Comparison of ENCODE assay signal across 8 cellular contexts in genomic region chr6:70369332-70369950, GRCh38. TPM values are rescaled to one million over a fixed set of nuclear protein-coding genes. Genes with fewer than 3 reads are reported as not detected.
A peak's percentile ranks its signal among the peaks of the same experiment; 100 is the strongest.
DNase-seq lines count a peak whose midpoint lies in the region; ATAC-seq and TF ChIP-seq lines count a peak whose summit lies in the region.

No MANE protein-coding gene starts in this region.

- TF ChIP-seq CTCF in KMS-11 (conservative IDR thresholded peaks at IDR 0.05; ENCODE audit: low read depth, low read length) (peak; percentile 79), gastroesophageal sphincter (IDR thresholded peaks at IDR 0.05) (peak; percentile 67 to 88 (median 78)), parathyroid adenoma (IDR thresholded peaks at IDR 0.05) (peak; percentile 93)

- no peak overlapping the region for H3K9ac ChIP-seq in KMS-11
- no peak overlapping the region for H3K9ac ChIP-seq in parathyroid adenoma

- H3K27me3 ChIP-seq in KMS-11 (ENCODE audit: insufficient read depth, low read depth), result no peaks in the 10 kb centered on the region
- H3K27me3 ChIP-seq in gastroesophageal sphincter, result no peaks in the 10 kb centered on the region
- no peaks in the 10 kb centered on the region for H3K27me3 ChIP-seq in parathyroid adenoma (ENCODE audit: control insufficient read depth, insufficient read depth, low read length)

- no peak for TF ChIP-seq EP300 in gastroesophageal sphincter (IDR thresholded peaks at IDR 0.05)

- H3K4me3 ChIP-seq in KMS-11 (IDR thresholded peaks at IDR 0.05; ENCODE audit: insufficient read depth, low read depth, low read length), result no peak overlapping the region
- H3K4me3 ChIP-seq in gastroesophageal sphincter, result no peak overlapping the region
- H3K4me3 ChIP-seq in parathyroid adenoma (ENCODE audit: low read depth, low read length), result no peak overlapping the region

- H3K36me3 ChIP-seq in KMS-11 (ENCODE audit: insufficient read depth), result no peaks in the 10 kb centered on the region
- H3K36me3 ChIP-seq in gastroesophageal sphincter, result no peaks in the 10 kb centered on the region
- H3K36me3 ChIP-seq in parathyroid adenoma (ENCODE audit: control insufficient read depth, insufficient read depth, low read length), result no peaks in the 10 kb centered on the region

- H3K27ac ChIP-seq in KMS-11 (no peak overlapping the region), gastroesophageal sphincter (no peak overlapping the region), parathyroid adenoma (no peak overlapping the region)

- H3K4me2 ChIP-seq in KMS-11 (no peak overlapping the region), parathyroid adenoma (ENCODE audit: low read length) (no peak overlapping the region)

- no peaks in the 10 kb centered on the region for H4K20me1 ChIP-seq in KMS-11 (ENCODE audit: insufficient read depth)

- 0 to 12% methylated on average over 4 to 5 of the region's 5 CpGs for WGBS in gastroesophageal sphincter (ENCODE audit: low coverage in 1 of 2), 2 donors

- H3K79me2 ChIP-seq in KMS-11 (ENCODE audit: insufficient read depth, low read depth), result no peaks in the 10 kb centered on the region
- H3K79me2 ChIP-seq in parathyroid adenoma, result no peaks in the 10 kb centered on the region

- peaks cover 8% of the 10 kb centered on the region for H3K4me1 ChIP-seq in KMS-11 (ENCODE audit: low read depth, poor library complexity, severe bottlenecking)
- no peaks in the 10 kb centered on the region for H3K4me1 ChIP-seq in gastroesophageal sphincter
- H3K4me1 ChIP-seq in parathyroid adenoma, result no peaks in the 10 kb centered on the region

- no peaks in the 10 kb centered on the region for H3K9me3 ChIP-seq in gastroesophageal sphincter
- H3K9me3 ChIP-seq in parathyroid adenoma (ENCODE audit: control insufficient read depth, low read length), result no peaks in the 10 kb centered on the region

- H2AFZ ChIP-seq in KMS-11 (ENCODE audit: low read depth) (no peak overlapping the region), parathyroid adenoma (peak overlapping the region; percentile 14)

- ATAC-seq in GM21717 (IDR thresholded peaks at IDR 0.05; ENCODE audit: unreplicated experiment) (peak; percentile 88), gastroesophageal sphincter (peak; percentile 68)

- DNase-seq in ELF-1 (ENCODE audit: low read depth, low spot score), result peak; percentile 83
- peak; percentile 39 to 42 for DNase-seq in SHP77 (lab: John Stamatoyannopoulos, UW)
- DNase-seq in activated effector memory CD4-positive, alpha-beta T cell treated with anti-CD3 and anti-CD28 coated beads, Interleukin-2, amount 50 U/mL, for 16 hours, result peak; percentile 86
- peak; percentile 74 for DNase-seq in ureter (ENCODE audit: low spot score)

- no peak for TF ChIP-seq POLR2A in gastroesophageal sphincter (IDR thresholded peaks at IDR 0.05)

RNA-seq across cellular contexts. Expression of gene FAM135A, which starts 43.9 kb away (rescaled TPM):
- total RNA-seq in gastroesophageal sphincter, result 10 to 100 TPM; 15.4 to 37.0 (median 29.9) TPM
- total RNA-seq in ureter, result 33.7 TPM
